ENCODE assay signal across 14 cellular contexts in the genomic region with DNA sequence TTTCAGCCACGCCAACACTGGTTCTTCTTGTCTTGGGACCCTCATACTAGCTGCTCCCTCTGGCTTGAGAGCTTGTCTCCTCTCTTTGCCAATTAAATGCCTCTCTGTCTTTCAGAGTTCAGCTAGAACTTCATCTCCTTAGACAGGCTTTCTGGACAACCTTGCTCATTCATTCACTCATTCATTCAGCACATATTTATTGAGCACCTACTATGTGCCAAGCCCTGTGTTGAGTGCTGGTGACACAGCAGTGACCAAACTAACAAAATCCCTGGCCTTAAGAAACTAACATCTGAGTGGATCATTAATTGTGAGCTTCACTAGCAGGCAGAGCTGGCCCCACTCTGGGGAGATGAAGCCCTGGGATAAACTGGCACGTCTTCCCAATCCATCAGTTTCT. TPM values are rescaled to one million over a fixed set of nuclear protein-coding genes. Genes with fewer than 3 reads are reported as not detected.
DNase-seq lines count a peak whose midpoint lies in the region; ATAC-seq, FAIRE-seq and TF ChIP-seq lines count a peak whose summit lies in the region.
"Had no signal": no experiment of that assay in that cellular context is flagged by ENCODE, and none has a peak within 500 bp of the region (broad histone marks: within the 10 kb centered on the region; RNA-seq: fewer than 3 reads in every experiment).

No MANE protein-coding gene starts in this region.

- in situ Hi-C loops in HepG2 (cut with HindIII; ENCODE audit: extremely low pct_ligation_motif_present, low pct_unique_long_range_greater_than_20kb), result no loop called here

- TF ChIP-seq POLR2A in heart left ventricle (IDR thresholded peaks at IDR 0.05), result no peak
- no peak for TF ChIP-seq POLR2A in HepG2 (IDR thresholded peaks at IDR 0.05; ENCODE audit: insufficient read depth in 1 of 2, low read depth in 2 of 2, low read length in 2 of 2)
- TF ChIP-seq POLR2A in right lobe of liver (IDR thresholded peaks at IDR 0.05), result no peak

- ATAC-seq in heart left ventricle, result no peak
- no peak for ATAC-seq in right cardiac atrium
- no peak for ATAC-seq in HepG2
- no peak for ATAC-seq in right lobe of liver
- no peak for ATAC-seq in HG03196 (IDR thresholded peaks at IDR 0.05; ENCODE audit: unreplicated experiment)
- ATAC-seq: CD8-positive, alpha-beta T cell had no signal

- 84 to 93% (median 88%) methylated on average over 2 of the region's 2 CpGs for WGBS in heart left ventricle, 4 donors
- 88% methylated on average over 2 of the region's 2 CpGs for WGBS in right cardiac atrium
- WGBS in HepG2 (ENCODE audit: low lambda C conversion rate), result 25% methylated on average over 2 of the region's 2 CpGs
- 93% methylated on average over 2 of the region's 2 CpGs for WGBS in right lobe of liver (ENCODE audit: insufficient coverage, low coverage, low lambda C conversion rate, missing lambda C conversion rate)

- intact Hi-C loops in heart left ventricle (cut with DNase I) (loop anchor here in 2 of 10 donors (5.0 kb wide), 2 partner anchors 36 to 41 kb away; no protein-coding TSS in a partner anchor), right cardiac atrium (cut with DNase I) (no loop called here), HepG2 (cut with micrococcal nuclease; ENCODE audit: unreplicated experiment) (no loop called here), right lobe of liver (cut with DNase I) (no loop called here)

- no peaks in the 10 kb centered on the region for H3K9me1 ChIP-seq in keratinocyte (ENCODE audit: control insufficient read depth, extremely low read depth, insufficient read depth, low read length)

- H3K4me1 ChIP-seq in heart left ventricle, result peaks cover 0 to 45% (median 13%) of the 10 kb centered on the region in 12 donors
- no peaks in the 10 kb centered on the region for H3K4me1 ChIP-seq in right cardiac atrium (ENCODE audit: control insufficient read depth, insufficient read depth, low read length)
- H3K4me1 ChIP-seq in HepG2 (ENCODE audit: insufficient read depth, low read length), result no peaks in the 10 kb centered on the region
- no peaks in the 10 kb centered on the region for H3K4me1 ChIP-seq in right lobe of liver
- peaks cover 51% of the 10 kb centered on the region for H3K4me1 ChIP-seq in keratinocyte (ENCODE audit: control insufficient read depth, extremely low read depth, insufficient read depth, low read length)

- TF ChIP-seq EP300 in HepG2 (IDR thresholded peaks at IDR 0.05; ENCODE audit: low read depth in 2 of 2, low read length in 2 of 2), result no peak
- TF ChIP-seq EP300 in HepG2 (CRISPR knock-in tag; IDR thresholded peaks at IDR 0.05; ENCODE audit: borderline replicate concordance), result no peak

- no peaks in the 10 kb centered on the region for H3K36me3 ChIP-seq in heart left ventricle
- no peaks in the 10 kb centered on the region for H3K36me3 ChIP-seq in HepG2 (replicated peaks in 1 of 2; ENCODE audit: control insufficient read depth in 1 of 2, insufficient read depth in 2 of 2, low read length in 2 of 2)
- no peaks in the 10 kb centered on the region for H3K36me3 ChIP-seq in right lobe of liver
- no peaks in the 10 kb centered on the region for H3K36me3 ChIP-seq in keratinocyte (ENCODE audit: control insufficient read depth in 2 of 2, extremely low read depth in 1 of 2, insufficient read depth in 2 of 2, low read length in 2 of 2)
- H3K36me3 ChIP-seq: BLaER1 treated with 17β-estradiol and CSF1 and Interleukin-3, amounts not matched to agents 10 nM and 100 nM had no signal

- no peak for FAIRE-seq in HepG2 (lab: Jason Lieb, UNC)
- FAIRE-seq in keratinocyte (lab: Jason Lieb, UNC), result peak; percentile 20

- BruUV-seq in HepG2 (replicated peaks; lab: Mats Ljungman, UMichigan), result no TSS peak

- H3K27me3 ChIP-seq in heart left ventricle, result peaks cover 0 to 4% (median 0%) of the 10 kb centered on the region in 9 donors
- H3K27me3 ChIP-seq in right cardiac atrium (ENCODE audit: control insufficient read depth, insufficient read depth), result no peaks in the 10 kb centered on the region
- H3K27me3 ChIP-seq in HepG2 (ENCODE audit: control insufficient read depth in 1 of 2, insufficient read depth in 2 of 2, low read length in 2 of 2), result peaks cover 5 to 34% of the 10 kb centered on the region in 2 experiments; a peak in 4 of 5 replicates
- no peaks in the 10 kb centered on the region for H3K27me3 ChIP-seq in right lobe of liver
- no peaks in the 10 kb centered on the region for H3K27me3 ChIP-seq in keratinocyte (ENCODE audit: control insufficient read depth, extremely low read depth, insufficient read depth, low read length)
- H3K27me3 ChIP-seq: BLaER1 treated with 17β-estradiol and CSF1 and Interleukin-3, amounts not matched to agents 10 nM and 100 nM had no signal

- TF ChIP-seq RAD21 in HepG2 (CRISPR knock-in tag; IDR thresholded peaks at IDR 0.05), result no peak

- no peaks in the 10 kb centered on the region for H3K79me2 ChIP-seq in HepG2 (ENCODE audit: insufficient read depth, low read length)
- no peaks in the 10 kb centered on the region for H3K79me2 ChIP-seq in keratinocyte (ENCODE audit: control insufficient read depth, insufficient read depth, low read length)

- H2AFZ ChIP-seq in HepG2 (ENCODE audit: low read length), result no peak overlapping the region
- no peak overlapping the region for H2AFZ ChIP-seq in keratinocyte (ENCODE audit: control insufficient read depth, low read length)

- no peaks in the 10 kb centered on the region for H3K9me3 ChIP-seq in heart left ventricle
- H3K9me3 ChIP-seq in right cardiac atrium (ENCODE audit: control insufficient read depth, low read length), result no peaks in the 10 kb centered on the region
- no peaks in the 10 kb centered on the region for H3K9me3 ChIP-seq in HepG2 (ENCODE audit: low read length)
- H3K9me3 ChIP-seq in right lobe of liver, result no peaks in the 10 kb centered on the region
- H3K9me3 ChIP-seq in keratinocyte (ENCODE audit: control insufficient read depth, low read depth, low read length), result no peaks in the 10 kb centered on the region
- H3K9me3 ChIP-seq: BLaER1 treated with 17β-estradiol and CSF1 and Interleukin-3, amounts not matched to agents 10 nM and 100 nM had no signal

- H3K27ac ChIP-seq in heart left ventricle (peak overlapping the region in 10 of 12 donors; percentile 75 to 94 (median 86)), right cardiac atrium (ENCODE audit: low read length) (no peak overlapping the region), HepG2 (ENCODE audit: extremely low read length, insufficient read depth, low read length) (no peak overlapping the region), right lobe of liver (no peak overlapping the region), keratinocyte (ENCODE audit: control insufficient read depth, insufficient read depth, low read length) (no peak overlapping the region)
- H3K27ac ChIP-seq: BLaER1 treated with 17β-estradiol and CSF1 and Interleukin-3, amounts not matched to agents 10 nM and 100 nM had no signal

- no peaks in the 10 kb centered on the region for H4K20me1 ChIP-seq in HepG2 (ENCODE audit: insufficient read depth, low read length)
- no peaks in the 10 kb centered on the region for H4K20me1 ChIP-seq in keratinocyte (ENCODE audit: control insufficient read depth, extremely low read depth, insufficient read depth, low read length)

- TF ChIP-seq CTCF in heart left ventricle (IDR thresholded peaks at IDR 0.05) (no peak), HepG2 (CRISPR knock-in tag; IDR thresholded peaks at IDR 0.05) (no peak), right lobe of liver (IDR thresholded peaks at IDR 0.05) (no peak), keratinocyte (optimal IDR thresholded peaks at IDR 0.05 in 1 of 3, IDR thresholded peaks at IDR 0.05 in 1 of 3, conservative IDR thresholded peaks at IDR 0.05 in 1 of 3; ENCODE audit: extremely low read depth in 1 of 3, insufficient read depth in 2 of 3, low read length in 3 of 3) (no peak)

- CTCF ChIA-PET in HepG2 (lab: Yijun Ruan, JAX; ENCODE audit: low intra/inter-chr PET ratio, low total read pairs), result no interaction called here

- dilution Hi-C loops in keratinocyte (cut with MboI; ENCODE audit: extremely low pct_ligation_motif_present, low sequenced_read_pairs), result no loop called here

- no peak overlapping the region for H3K4me3 ChIP-seq in heart left ventricle
- H3K4me3 ChIP-seq in right cardiac atrium (ENCODE audit: low read length), result no peak overlapping the region
- no peak overlapping the region for H3K4me3 ChIP-seq in HepG2 (replicated peaks in 1 of 3; ENCODE audit: insufficient read depth in 1 of 3, low read depth in 2 of 3, low read length in 3 of 3)
- H3K4me3 ChIP-seq in right lobe of liver, result no peak overlapping the region
- no peak overlapping the region for H3K4me3 ChIP-seq in keratinocyte (ENCODE audit: control insufficient read depth in 2 of 3, extremely low read depth in 1 of 3, insufficient read depth in 2 of 3, low read depth in 1 of 3, low read length in 3 of 3)
- H3K4me3 ChIP-seq: BLaER1 treated with 17β-estradiol and CSF1 and Interleukin-3, amounts not matched to agents 10 nM and 100 nM had no signal

- POLR2A ChIA-PET in HepG2 (lab: Yijun Ruan, JAX), result no interaction called here

- no peak overlapping the region for H3K9ac ChIP-seq in HepG2 (ENCODE audit: insufficient read depth, low read depth, low read length)
- H3K9ac ChIP-seq in keratinocyte (ENCODE audit: control insufficient read depth, extremely low read depth, insufficient read depth, low read length), result no peak overlapping the region
- H3K9ac ChIP-seq: BLaER1 treated with 17β-estradiol and CSF1 and Interleukin-3, amounts not matched to agents 10 nM and 100 nM had no signal

- H3K4me2 ChIP-seq in HepG2 (ENCODE audit: low read depth, low read length) (no peak overlapping the region), keratinocyte (ENCODE audit: control insufficient read depth, extremely low read depth, insufficient read depth, low read depth, low read length) (no peak overlapping the region)
- H3K4me2 ChIP-seq: BLaER1 treated with 17β-estradiol and CSF1 and Interleukin-3, amounts not matched to agents 10 nM and 100 nM had no signal

- DNase-seq in heart left ventricle, result no peak
- no peak for DNase-seq in right cardiac atrium
- DNase-seq in HepG2 (ENCODE audit: low spot score), result no peak
- DNase-seq in right lobe of liver, result no peak
- DNase-seq in keratinocyte (ENCODE audit: low read depth, low spot score), result no peak
- no peak for DNase-seq in NCI-H526 treated with DMSO at 0.1 percent for 48 hours (lab: John Stamatoyannopoulos, UW)
- DNase-seq: Calu3; CD8-positive, alpha-beta T cell; DMS79 treated with DMSO at 0.1 percent for 48 hours; GF-D8; GOT3; H9 had no signal

RNA-seq across cellular contexts. Expression of gene CASZ1, which starts 24.9 kb away (rescaled TPM):
- 10 to 100 TPM; 39.5 to 84.9 (median 63.2) TPM for total RNA-seq in heart left ventricle
- 10 to 100 TPM; 28.8 to 50.0 TPM for polyA plus RNA-seq in heart left ventricle
- total RNA-seq in right cardiac atrium, result 10 to 100 TPM; 51.0 to 98.9 (median 59.2) TPM
- polyA plus RNA-seq in right cardiac atrium, result 24.2 TPM
- 2.3 and 3.7 TPM in 2 replicates for total RNA-seq in HepG2 (2016; rRNA removed; fragmentation: Illumina TruSeq; extraction: Trizol)
- 1.5 and 1.9 TPM in 2 replicates for total RNA-seq in HepG2 (2016; cell fraction: cytosol; rRNA removed; fragmentation: Illumina TruSeq; extraction: Trizol; ENCODE audit: low read depth)
- total RNA-seq in HepG2 (2016; cell fraction: insoluble cytoplasmic fraction; rRNA removed; fragmentation: Illumina TruSeq; extraction: Trizol), result 2.8 and 3.2 TPM in 2 replicates
- 3.6 and 4.4 TPM in 2 replicates for total RNA-seq in HepG2 (2016; cell fraction: membrane; rRNA removed; fragmentation: Illumina TruSeq; extraction: Trizol)
- 3.2 TPM in 2 replicates for total RNA-seq in HepG2 (2016; cell fraction: nucleus; rRNA removed; fragmentation: Illumina TruSeq; extraction: Trizol)
- 1.9 and 2.2 TPM in 2 replicates for polyA plus RNA-seq in HepG2 (2011; rRNA removed)
- polyA plus RNA-seq in HepG2 (2011; cell fraction: cytosol; rRNA removed), result 2.0 and 2.2 TPM in 2 replicates
- 5.8 and 8.1 TPM in 2 replicates for polyA plus RNA-seq in HepG2 (2011; cell fraction: nucleus; rRNA removed)
- 1.0 and 1.4 TPM in 2 replicates for polyA plus RNA-seq in HepG2 (2012)
- polyA plus RNA-seq in HepG2 (2016; cell fraction: cytosol; fragmentation: Illumina TruSeq; extraction: Trizol; ENCODE audit: low read depth), result 1.6 and 2.1 TPM in 2 replicates
- 3.0 and 3.9 TPM in 2 replicates for polyA plus RNA-seq in HepG2 (2016; cell fraction: insoluble cytoplasmic fraction; fragmentation: Illumina TruSeq; extraction: Trizol; ENCODE audit: low read depth)
- polyA plus RNA-seq in HepG2 (2016; cell fraction: membrane; fragmentation: Illumina TruSeq; extraction: Trizol; ENCODE audit: low read depth), result 3.7 and 5.0 TPM in 2 replicates
- 4.0 and 4.7 TPM in 2 replicates for polyA plus RNA-seq in HepG2 (2016; cell fraction: nucleus; fragmentation: Illumina TruSeq; extraction: Trizol; ENCODE audit: insufficient read depth, low read depth)
- polyA minus RNA-seq in HepG2 (2011; rRNA and poly(A)+ RNA removed; ENCODE audit: low replicate concordance), result 2.5 and 2.9 TPM in 2 replicates
- polyA minus RNA-seq in HepG2 (2011; cell fraction: cytosol; rRNA and poly(A)+ RNA removed), result 1.7 and 2.1 TPM in 2 replicates
- polyA minus RNA-seq in HepG2 (2011; cell fraction: nucleus; rRNA and poly(A)+ RNA removed), result 2.7 and 3.0 TPM in 2 replicates
- total RNA-seq in right lobe of liver, result 10 to 100 TPM in 1 of 6 experiments, 1 to 10 TPM in 5; 3.1 to 10.1 (median 5.3) TPM
- polyA plus RNA-seq in keratinocyte, result 2.8 to 5.0 TPM (median 4.4 TPM) in 3 replicates
- polyA plus RNA-seq in keratinocyte (2011; ENCODE audit: low read depth), result 66.1 TPM
- polyA plus RNA-seq in keratinocyte (2011; cell fraction: cytosol; rRNA removed), result 2.4 and 4.8 TPM in 2 replicates
- polyA plus RNA-seq in keratinocyte (2011; cell fraction: nucleus; rRNA removed), result 18.6 and 23.7 TPM in 2 replicates
- 5.9 and 27.8 TPM in 2 replicates for polyA plus RNA-seq in keratinocyte (2012; ENCODE audit: low replicate concordance)
- polyA minus RNA-seq in keratinocyte, result 5.2 to 17.9 TPM (median 7.7 TPM) in 3 replicates
- 9.6 TPM for polyA minus RNA-seq in keratinocyte (2011; cell fraction: cytosol; rRNA and poly(A)+ RNA removed)
- 17.5 and 18.8 TPM in 2 replicates for polyA minus RNA-seq in keratinocyte (2011; cell fraction: nucleus; rRNA and poly(A)+ RNA removed)

Comparison
In these comparisons a context has a peak if more than half of its experiments do, and no peak if none do; other contexts are left out.
1. H3K27ac ChIP-seq: peak in heart left ventricle (10 of 12); none in right cardiac atrium (single experiment), HepG2 (single experiment), right lobe of liver (0 of 3) and keratinocyte (single experiment).